In genomic region chr2:4094743-4095142, GRCh38 we compare ENCODE assay signal across 34 cellular contexts.
"Had no signal": no experiment of that assay in that cellular context is flagged by ENCODE, and none has a peak within 500 bp of the region (broad histone marks: within the 10 kb centered on the region; RNA-seq: fewer than 3 reads in every experiment).

No MANE protein-coding gene starts in this region.

- H3K4me1 ChIP-seq: adrenal gland, ascending aorta, body of pancreas, breast epithelium had no signal

- FAIRE-seq: astrocyte, bronchial epithelial cell had no signal

- H3K27me3 ChIP-seq: adrenal gland, ascending aorta, body of pancreas, brain microvascular endothelial cell, breast epithelium, cardiac muscle cell had no signal

- ATAC-seq: activated naive CD4-positive, alpha-beta T cell treated with anti-CD3 and anti-CD28 coated beads, Interleukin-2, amount 50 U/mL, for 72 hours; activated naive CD8-positive, alpha-beta T cell treated with anti-CD3 and anti-CD28 coated beads, Interleukin-2, amount 50 U/mL, for 24 hours; activated T-cell treated with anti-CD3 and anti-CD28 coated beads, Interleukin-2, amount 50 U/mL, for 4 hours; activated T-cell treated with anti-CD3 and anti-CD28 coated beads, Interleukin-2, amount 50 U/mL, for 72 hours; activated T-helper 17 cell treated with anti-CD3 and anti-CD28 coated beads, Interleukin-2, amount 50 U/mL, for 72 hours; body of pancreas had no signal

- H3K9me3 ChIP-seq: adrenal gland, ascending aorta, body of pancreas, breast epithelium had no signal

- H3K36me3 ChIP-seq: adrenal gland, ascending aorta, brain microvascular endothelial cell, breast epithelium, cardiac muscle cell had no signal

- H3K27ac ChIP-seq: adrenal gland, ascending aorta, body of pancreas, brain microvascular endothelial cell, breast epithelium, cardiac muscle cell had no signal

- DNase-seq: activated effector memory CD4-positive, alpha-beta T cell treated with anti-CD3 and anti-CD28 coated beads, Interleukin-2, amount 50 U/mL, for 16 hours; activated effector memory CD4-positive, alpha-beta T cell treated with Interleukin-2 at 50 U/mL for 16 hours; activated gamma-delta T cell; activated gamma-delta T cell treated with Interleukin-2 at 50 U/mL for 16 hours; activated naive CD4-positive, alpha-beta T cell; activated naive CD4-positive, alpha-beta T cell treated with anti-CD3 and anti-CD28 coated beads for 36 hours; activated naive CD4-positive, alpha-beta T cell treated with anti-CD3 and anti-CD28 coated beads, Interleukin-2, amount 10 ng/mL, durations not matched to agents 7 days and 5 days; activated naive CD4-positive, alpha-beta T cell treated with anti-CD3 and anti-CD28 coated beads, Interleukin-2, amount 50 U/mL, for 16 hours; activated naive CD4-positive, alpha-beta T cell treated with Interleukin-2 at 50 U/mL for 16 hours; activated naive CD8-positive, alpha-beta T cell treated with anti-CD3 and anti-CD28 coated beads for 36 hours; activated naive CD8-positive, alpha-beta T cell treated with anti-CD3 and anti-CD28 coated beads, Interleukin-2, amount 10 ng/mL, durations not matched to agents 7 days and 5 days; activated naive CD8-positive, alpha-beta T cell treated with anti-CD3 and anti-CD28 coated beads, Interleukin-2, amount 50 U/mL, for 24 hours; activated T-cell treated with anti-CD3 and anti-CD28 coated beads, Interleukin-2, amount 50 U/mL, for 1 hour; activated T-cell treated with anti-CD3 and anti-CD28 coated beads, Interleukin-2, amount 50 U/mL, for 24 hours; activated T-cell treated with anti-CD3 and anti-CD28 coated beads, Interleukin-2, amount 50 U/mL, for 4 hours; activated T-cell treated with anti-CD3 and anti-CD28 coated beads, Interleukin-2, amount 50 U/mL, for 48 hours; activated T-cell treated with anti-CD3 and anti-CD28 coated beads, Interleukin-2, amount 50 U/mL, for 72 hours; adrenal gland; amniotic stem cell; amygdala; anterior cingulate cortex; aorta; body of pancreas; brain microvascular endothelial cell; caudate nucleus; central memory CD4-positive, alpha-beta T cell; cerebellar nuclear complex had no signal

- H3K4me3 ChIP-seq: adrenal gland, ascending aorta, body of pancreas, breast epithelium, cardiac muscle cell had no signal
